ENCODE assay signal across 2 cellular contexts in genomic region chr22:30307026-30307574, GRCh38.
TF ChIP-seq lines count a peak whose summit lies in the region.

No MANE protein-coding gene starts in this region.

TF ChIP-seq in liver, 16 proteins besides CTCF, POLR2A, EP300 and RAD21:
- TF ChIP-seq TAF1 (conservative IDR thresholded peaks at IDR 0.05) (no peak), EGR1 (IDR thresholded peaks at IDR 0.05; ENCODE audit: low read depth in 2 of 2) (no peak), REST (IDR thresholded peaks at IDR 0.05) (no peak), GABPA (IDR thresholded peaks at IDR 0.05 in 1 of 2, conservative IDR thresholded peaks at IDR 0.05 in 1 of 2) (no peak), NR2F2 (IDR thresholded peaks at IDR 0.05) (no peak)
- TF ChIP-seq, protein P1, sequence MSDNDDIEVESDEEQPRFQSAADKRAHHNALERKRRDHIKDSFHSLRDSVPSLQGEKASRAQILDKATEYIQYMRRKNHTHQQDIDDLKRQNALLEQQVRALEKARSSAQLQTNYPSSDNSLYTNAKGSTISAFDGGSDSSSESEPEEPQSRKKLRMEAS (IDR thresholded peaks at IDR 0.05) = no peak

TF ChIP-seq in HepG2, 621 proteins besides CTCF, POLR2A, EP300 and RAD21:
- TF ChIP-seq RCOR2 (CRISPR knock-in tag; IDR thresholded peaks at IDR 0.05) (no peak), NFKB2 (CRISPR knock-in tag; IDR thresholded peaks at IDR 0.05; ENCODE audit: borderline replicate concordance) (no peak), TBX2 (CRISPR knock-in tag; IDR thresholded peaks at IDR 0.05; ENCODE audit: borderline replicate concordance) (no peak), TRAFD1 (CRISPR knock-in tag; IDR thresholded peaks at IDR 0.05; ENCODE audit: borderline replicate concordance) (no peak), ZNF513 (CRISPR knock-in tag; conservative IDR thresholded peaks at IDR 0.05) (no peak), GPN1 (CRISPR knock-in tag; IDR thresholded peaks at IDR 0.05; ENCODE audit: borderline replicate concordance) (no peak), SAFB2 (CRISPR knock-in tag; IDR thresholded peaks at IDR 0.05; ENCODE audit: borderline replicate concordance, low read depth) (no peak), REXO4 (CRISPR knock-in tag; IDR thresholded peaks at IDR 0.05; ENCODE audit: borderline replicate concordance) (no peak), MXI1 (IDR thresholded peaks at IDR 0.05; ENCODE audit: borderline replicate concordance, low read depth, low read length) (no peak)
- TF ChIP-seq, protein P2, sequence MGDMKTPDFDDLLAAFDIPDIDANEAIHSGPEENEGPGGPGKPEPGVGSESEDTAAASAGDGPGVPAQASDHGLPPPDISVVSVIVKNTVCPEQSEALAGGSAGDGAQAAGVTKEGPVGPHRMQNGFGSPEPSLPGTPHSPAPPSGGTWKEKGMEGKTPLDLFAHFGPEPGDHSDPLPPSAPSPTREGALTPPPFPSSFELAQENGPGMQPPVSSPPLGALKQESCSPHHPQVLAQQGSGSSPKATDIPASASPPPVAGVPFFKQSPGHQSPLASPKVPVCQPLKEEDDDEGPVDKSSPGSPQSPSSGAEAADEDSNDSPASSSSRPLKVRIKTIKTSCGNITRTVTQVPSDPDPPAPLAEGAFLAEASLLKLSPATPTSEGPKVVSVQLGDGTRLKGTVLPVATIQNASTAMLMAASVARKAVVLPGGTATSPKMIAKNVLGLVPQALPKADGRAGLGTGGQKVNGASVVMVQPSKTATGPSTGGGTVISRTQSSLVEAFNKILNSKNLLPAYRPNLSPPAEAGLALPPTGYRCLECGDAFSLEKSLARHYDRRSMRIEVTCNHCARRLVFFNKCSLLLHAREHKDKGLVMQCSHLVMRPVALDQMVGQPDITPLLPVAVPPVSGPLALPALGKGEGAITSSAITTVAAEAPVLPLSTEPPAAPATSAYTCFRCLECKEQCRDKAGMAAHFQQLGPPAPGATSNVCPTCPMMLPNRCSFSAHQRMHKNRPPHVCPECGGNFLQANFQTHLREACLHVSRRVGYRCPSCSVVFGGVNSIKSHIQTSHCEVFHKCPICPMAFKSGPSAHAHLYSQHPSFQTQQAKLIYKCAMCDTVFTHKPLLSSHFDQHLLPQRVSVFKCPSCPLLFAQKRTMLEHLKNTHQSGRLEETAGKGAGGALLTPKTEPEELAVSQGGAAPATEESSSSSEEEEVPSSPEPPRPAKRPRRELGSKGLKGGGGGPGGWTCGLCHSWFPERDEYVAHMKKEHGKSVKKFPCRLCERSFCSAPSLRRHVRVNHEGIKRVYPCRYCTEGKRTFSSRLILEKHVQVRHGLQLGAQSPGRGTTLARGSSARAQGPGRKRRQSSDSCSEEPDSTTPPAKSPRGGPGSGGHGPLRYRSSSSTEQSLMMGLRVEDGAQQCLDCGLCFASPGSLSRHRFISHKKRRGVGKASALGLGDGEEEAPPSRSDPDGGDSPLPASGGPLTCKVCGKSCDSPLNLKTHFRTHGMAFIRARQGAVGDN (CRISPR knock-in tag; IDR thresholded peaks at IDR 0.05) = no peak
- TF ChIP-seq, protein P3, sequence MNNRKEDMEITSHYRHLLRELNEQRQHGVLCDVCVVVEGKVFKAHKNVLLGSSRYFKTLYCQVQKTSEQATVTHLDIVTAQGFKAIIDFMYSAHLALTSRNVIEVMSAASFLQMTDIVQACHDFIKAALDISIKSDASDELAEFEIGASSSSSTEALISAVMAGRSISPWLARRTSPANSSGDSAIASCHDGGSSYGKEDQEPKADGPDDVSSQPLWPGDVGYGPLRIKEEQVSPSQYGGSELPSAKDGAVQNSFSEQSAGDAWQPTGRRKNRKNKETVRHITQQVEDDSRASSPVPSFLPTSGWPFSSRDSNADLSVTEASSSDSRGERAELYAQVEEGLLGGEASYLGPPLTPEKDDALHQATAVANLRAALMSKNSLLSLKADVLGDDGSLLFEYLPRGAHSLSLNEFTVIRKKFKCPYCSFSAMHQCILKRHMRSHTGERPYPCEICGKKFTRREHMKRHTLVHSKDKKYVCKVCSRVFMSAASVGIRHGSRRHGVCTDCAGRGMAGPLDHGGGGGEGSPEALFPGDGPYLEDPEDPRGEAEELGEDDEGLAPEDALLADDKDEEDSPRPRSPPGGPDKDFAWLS (CRISPR knock-in tag; IDR thresholded peaks at IDR 0.05; ENCODE audit: borderline replicate concordance) = no peak
